Comparison of ENCODE assay signal across 16 cellular contexts in the genomic region with DNA sequence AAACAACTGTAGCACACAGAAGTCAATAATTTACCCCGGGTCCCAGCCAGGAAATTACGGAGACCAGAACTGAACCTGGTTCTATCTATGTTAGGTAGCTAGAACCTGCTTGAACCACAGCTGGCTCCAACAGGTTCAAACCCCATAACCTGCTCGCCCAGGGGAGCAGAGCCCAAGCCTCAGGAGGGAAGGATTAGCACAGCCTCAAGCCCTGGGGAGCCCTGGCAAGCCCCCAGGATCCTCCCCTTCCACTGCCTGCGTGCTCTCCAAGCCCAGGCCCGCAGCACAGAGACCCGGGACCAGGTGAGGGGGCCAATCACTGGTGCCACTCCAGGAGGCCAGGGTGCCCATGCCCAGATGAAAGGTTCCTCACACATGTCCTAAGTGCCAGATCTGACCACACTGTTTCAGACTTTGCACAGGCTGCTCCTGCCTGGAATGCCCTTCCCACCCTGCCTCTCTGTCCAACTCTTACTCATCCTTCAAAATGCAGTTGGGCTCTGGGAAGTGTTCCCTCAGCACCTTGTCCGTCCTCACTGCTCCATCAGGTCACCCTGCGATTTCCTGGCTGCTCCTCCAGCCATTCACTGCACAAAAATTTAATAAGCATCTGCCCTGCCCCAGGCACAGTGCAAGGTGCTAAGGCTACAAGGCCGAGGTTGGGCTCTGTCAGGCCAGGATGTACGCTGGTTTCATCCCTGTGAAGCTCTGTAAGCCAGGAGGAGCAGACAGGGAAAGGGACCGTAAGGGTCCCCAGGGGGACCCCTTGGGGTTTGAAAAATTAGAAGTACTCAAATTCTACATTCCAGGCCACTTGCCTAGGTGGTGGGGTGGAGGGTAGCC. TPM values are rescaled to one million over a fixed set of nuclear protein-coding genes. Genes with fewer than 3 reads are reported as not detected.
DNase-seq lines count a peak whose midpoint lies in the region; ATAC-seq and TF ChIP-seq lines count a peak whose summit lies in the region.
"Had no signal": no experiment of that assay in that cellular context is flagged by ENCODE, and none has a peak within 500 bp of the region (broad histone marks: within the 10 kb centered on the region; RNA-seq: fewer than 3 reads in every experiment).

No MANE protein-coding gene starts in this region.

- 65% methylated on average over 7 of the region's 11 CpGs for WGBS in right lobe of liver (ENCODE audit: insufficient coverage, low coverage, low lambda C conversion rate, missing lambda C conversion rate)

- ATAC-seq in right lobe of liver (peak in 3 of 4 donors; percentile 8 to 61 (median 12)), GM18520 (IDR thresholded peaks at IDR 0.05; ENCODE audit: unreplicated experiment) (no peak), HG02759 (IDR thresholded peaks at IDR 0.05; ENCODE audit: unreplicated experiment) (no peak), GM21619 (IDR thresholded peaks at IDR 0.05; ENCODE audit: unreplicated experiment) (no peak)

- TF ChIP-seq CTCF in breast epithelium (IDR thresholded peaks at IDR 0.05) (no peak), right lobe of liver (IDR thresholded peaks at IDR 0.05) (no peak)

- H3K4me3 ChIP-seq in breast epithelium: no peak overlapping the region
- no peak overlapping the region for H3K4me3 ChIP-seq in right lobe of liver
- no peak overlapping the region for H3K4me3 ChIP-seq in subcutaneous abdominal adipose tissue (ENCODE audit: low read depth in 1 of 5, low read length in 5 of 5)
- H3K4me3 ChIP-seq: neural progenitor cell, smooth muscle cell had no signal

- H3K36me3 ChIP-seq in breast epithelium: no peaks in the 10 kb centered on the region
- H3K36me3 ChIP-seq in right lobe of liver: no peaks in the 10 kb centered on the region
- peaks cover 0 to 21% (median 12%) of the 10 kb centered on the region in 5 donors for H3K36me3 ChIP-seq in subcutaneous abdominal adipose tissue (ENCODE audit: control insufficient read depth in 5 of 5, insufficient read depth in 5 of 5, low read length in 5 of 5)
- H3K36me3 ChIP-seq: neural progenitor cell had no signal

- intact Hi-C loops in breast epithelium (cut with DNase I; ENCODE audit: low total_unique reads): no loop called here
- intact Hi-C loops in right lobe of liver (cut with DNase I): no loop called here

- H3K9me3 ChIP-seq in breast epithelium (no peaks in the 10 kb centered on the region), right lobe of liver (no peaks in the 10 kb centered on the region), subcutaneous abdominal adipose tissue (ENCODE audit: control insufficient read depth in 5 of 5, low read length in 5 of 5) (no peaks in the 10 kb centered on the region)

- TF ChIP-seq POLR2A in breast epithelium (IDR thresholded peaks at IDR 0.05) (no peak), right lobe of liver (IDR thresholded peaks at IDR 0.05) (no peak)

- peak; percentile 60 for DNase-seq in HT-29 (ENCODE audit: low spot score)
- no peak for DNase-seq in breast epithelium (ENCODE audit: low spot score in 2 of 2)
- no peak for DNase-seq in right lobe of liver
- no peak for DNase-seq in effector CD8-positive, alpha-beta T cell (lab: John Stamatoyannopoulos, UW)
- DNase-seq: activated naive CD8-positive, alpha-beta T cell treated with anti-CD3 and anti-CD28 coated beads, Interleukin-2, amount 10 ng/mL, durations not matched to agents 7 days and 5 days; COR-L47; islet precursor cell; KG1; NCI-H187 treated with DMSO at 0.1 percent for 48 hours; NCI-H82 had no signal

- peak overlapping the region; percentile 61 to 84 for H3K27ac ChIP-seq in breast epithelium
- no peak overlapping the region for H3K27ac ChIP-seq in right lobe of liver
- H3K27ac ChIP-seq in subcutaneous abdominal adipose tissue (ENCODE audit: low read depth, low read length): no peak overlapping the region
- H3K27ac ChIP-seq: neural progenitor cell had no signal

- H3K4me1 ChIP-seq in breast epithelium (peaks cover 11 to 18% of the 10 kb centered on the region in 2 donors), right lobe of liver (peaks cover 0 to 8% (median 3%) of the 10 kb centered on the region in 4 donors), subcutaneous abdominal adipose tissue (ENCODE audit: control insufficient read depth in 5 of 5, insufficient read depth in 5 of 5, low read length in 5 of 5) (peaks cover under 1 to 55% (median 49%) of the 10 kb centered on the region in 5 donors)
- H3K4me1 ChIP-seq: neural progenitor cell had no signal

- H3K27me3 ChIP-seq in breast epithelium: no peaks in the 10 kb centered on the region
- no peaks in the 10 kb centered on the region for H3K27me3 ChIP-seq in right lobe of liver
- no peaks in the 10 kb centered on the region for H3K27me3 ChIP-seq in subcutaneous abdominal adipose tissue (ENCODE audit: control insufficient read depth in 5 of 5, insufficient read depth in 4 of 5, low read length in 5 of 5)
- H3K27me3 ChIP-seq: neural progenitor cell had no signal

- H3K9ac ChIP-seq in subcutaneous abdominal adipose tissue (ENCODE audit: low read length in 5 of 5): peak overlapping the region in 3 of 5 donors; percentile 21 to 49 (median 22)
- H3K9ac ChIP-seq: neural progenitor cell had no signal

RNA-seq across cellular contexts. Expression of a gene that starts 32.2 kb away (rescaled TPM):
- 28.6 and 33.5 TPM in 2 replicates for total RNA-seq in HT-29 (2014; rRNA removed; shearing (Covaris generic))
- 10 to 100 TPM; 31.2 to 64.0 (median 42.3) TPM for total RNA-seq in breast epithelium
- total RNA-seq in right lobe of liver: 10 to 100 TPM in 5 of 6 experiments, 1 to 10 TPM in 1; 8.6 to 26.4 (median 24.5) TPM

Comparison
In these comparisons a context has a peak if more than half of its experiments do, and no peak if none do; other contexts are left out.
1. H3K27ac ChIP-seq: peak in breast epithelium (2 of 2); none in right lobe of liver (0 of 3) and subcutaneous abdominal adipose tissue (single experiment).
2. ATAC-seq: peak in right lobe of liver (3 of 4); none in GM18520 (single experiment), HG02759 (single experiment) and GM21619 (single experiment).